ENCODE assay signal across 8 cellular contexts in the genomic region with DNA sequence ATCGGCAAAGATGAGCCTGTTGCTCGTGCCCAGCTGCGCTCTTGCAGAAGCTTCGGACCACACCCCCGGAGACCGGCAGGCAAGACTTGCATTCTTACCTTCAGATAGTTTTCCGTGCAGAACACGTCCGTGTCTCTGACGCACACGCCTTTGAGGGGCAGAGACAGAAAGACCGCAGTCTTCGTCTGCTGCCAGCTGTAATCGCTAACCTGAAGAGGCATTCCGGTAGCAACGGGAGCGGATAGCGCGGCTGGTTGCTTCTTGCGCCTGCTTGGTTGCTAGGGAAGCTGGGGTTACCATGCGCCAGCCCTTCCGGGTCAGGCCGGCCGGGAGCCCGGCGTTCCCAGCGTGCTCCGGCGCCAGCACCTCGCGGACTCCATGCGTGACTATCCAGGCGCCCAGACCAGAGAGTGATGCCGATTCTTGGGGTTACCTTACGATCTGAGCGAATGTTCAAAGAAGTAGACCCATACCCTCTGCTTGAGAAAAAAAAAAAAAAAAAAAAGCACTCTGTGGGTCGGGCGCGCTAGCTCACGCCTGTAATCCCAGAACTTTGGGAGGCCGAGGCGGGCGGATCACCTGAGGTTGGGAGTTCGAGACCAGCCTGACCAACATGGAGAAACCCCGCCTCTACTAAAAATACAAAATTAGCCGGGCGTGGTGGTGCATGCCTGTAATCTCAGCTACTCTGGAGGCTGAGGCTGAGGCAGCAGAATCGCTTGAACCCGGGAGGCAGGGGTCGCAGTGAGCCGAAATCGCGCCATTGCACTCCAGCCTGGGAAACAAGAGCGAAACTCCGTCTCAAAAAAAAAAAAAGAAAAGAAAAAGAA. TPM values are rescaled to one million over a fixed set of nuclear protein-coding genes. Genes with fewer than 3 reads are reported as not detected.
DNase-seq lines count a peak whose midpoint lies in the region; ATAC-seq and TF ChIP-seq lines count a peak whose summit lies in the region.
"Not testable (repeated sequence)": the region's sequence is repeated elsewhere in the genome, so short reads cannot be mapped to it uniquely, and the experiment has no call there.

No MANE protein-coding gene starts in this region.

- not testable (repeated sequence) for H3K4me1 ChIP-seq in endodermal cell (ENCODE audit: control insufficient read depth, insufficient read depth, low read length)

- H3K4me3 ChIP-seq in HL-60 (replicated peaks; ENCODE audit: insufficient read depth, low read length) = peak overlapping the region; percentile 81
- peak overlapping the region; percentile 85 for H3K4me3 ChIP-seq in endodermal cell (ENCODE audit: low read length)

- not testable (repeated sequence) for TF ChIP-seq CTCF in GM20000 (IDR thresholded peaks at IDR 0.05; ENCODE audit: extremely low read depth, missing control alignments); HL-60 (IDR thresholded peaks at IDR 0.05; ENCODE audit: insufficient read depth, low read length); endodermal cell (conservative IDR thresholded peaks at IDR 0.05)

- 9 to 23% methylated on average over 31 to 51 of the region's 55 CpGs for WGBS in endodermal cell (ENCODE audit: insufficient coverage in 1 of 2, insufficient read length in 1 of 2), 2 experiments

- peaks cover 12% of the 10 kb centered on the region for H3K4me1 Mint-ChIP-seq in activated CD8-positive, alpha-beta memory T cell treated with anti-CD3 and anti-CD28 coated beads, Interleukin-2, amount 10 ng/mL, durations not matched to agents 7 days and 5 days
- not testable (repeated sequence) for H3K4me1 Mint-ChIP-seq in endodermal cell

- CTCF ChIA-PET in activated CD8-positive, alpha-beta memory T cell treated with anti-CD3 and anti-CD28 coated beads, Interleukin-2, amount 10 ng/mL, durations not matched to agents 7 days and 5 days (lab: Charles Lee) = interaction anchor here (1.2 kb wide), 1 partner anchor 90 kb away, joined by 3 read pairs; a partner anchor contains a TSS

- H3K27ac ChIP-seq in HL-60 (replicated peaks) = peak overlapping the region; percentile 62
- H3K27ac ChIP-seq in endodermal cell (ENCODE audit: low read depth, low read length) = not testable (repeated sequence)

- H3K27ac Mint-ChIP-seq in activated CD8-positive, alpha-beta memory T cell treated with anti-CD3 and anti-CD28 coated beads, Interleukin-2, amount 10 ng/mL, durations not matched to agents 7 days and 5 days = not testable (repeated sequence)
- peak overlapping the region; percentile 84 for H3K27ac Mint-ChIP-seq in endodermal cell

- DNase-seq in COLO668 (lab: John Stamatoyannopoulos, UW; ENCODE audit: unreplicated experiment) = peak; percentile 86
- DNase-seq in GM20000 (ENCODE audit: low spot score) = peak; percentile 84
- DNase-seq in HL-60 (ENCODE audit: low read depth in 1 of 2, low spot score in 1 of 2) = peak; percentile 81 to 92
- peak; percentile 77 for DNase-seq in NOMO-1 treated with DMSO at 0.1 percent for 48 hours (lab: John Stamatoyannopoulos, UW; ENCODE audit: unreplicated experiment)
- DNase-seq in activated CD8-positive, alpha-beta memory T cell treated with anti-CD3 and anti-CD28 coated beads, Interleukin-2, amount 10 ng/mL, durations not matched to agents 7 days and 5 days = peak; percentile 81
- peak; percentile 95 for DNase-seq in endodermal cell
- DNase-seq in mesenteric fat pad (ENCODE audit: low spot score) = peak; percentile 94
- DNase-seq in stimulated activated CD8-positive, alpha-beta memory T cell treated with anti-CD3 and anti-CD28 coated beads, Interleukin-12 subunit alpha, Interleukin-12 subunit beta, amount 100 ng/mL, for 1 hour (ENCODE audit: low read depth) = peak; percentile 45

- peak overlapping the region; percentile 75 for H3K4me3 Mint-ChIP-seq in activated CD8-positive, alpha-beta memory T cell treated with anti-CD3 and anti-CD28 coated beads, Interleukin-2, amount 10 ng/mL, durations not matched to agents 7 days and 5 days
- H3K4me3 Mint-ChIP-seq in endodermal cell = peak overlapping the region; percentile 89

- not testable (repeated sequence) for H3K36me3 ChIP-seq in endodermal cell (ENCODE audit: control insufficient read depth, insufficient read depth, low read length)

- H3K9me3 ChIP-seq in endodermal cell (ENCODE audit: control insufficient read depth, low read length) = not testable (repeated sequence)

- not testable (repeated sequence) for H3K36me3 Mint-ChIP-seq in activated CD8-positive, alpha-beta memory T cell treated with anti-CD3 and anti-CD28 coated beads, Interleukin-2, amount 10 ng/mL, durations not matched to agents 7 days and 5 days; endodermal cell (ENCODE audit: low read depth)

- peak overlapping the region; percentile 52 for H3K9ac ChIP-seq in endodermal cell (ENCODE audit: extremely low read depth, low read length, poor library complexity, severe bottlenecking)

- not testable (repeated sequence) for H3K9me3 Mint-ChIP-seq in activated CD8-positive, alpha-beta memory T cell treated with anti-CD3 and anti-CD28 coated beads, Interleukin-2, amount 10 ng/mL, durations not matched to agents 7 days and 5 days (ENCODE audit: low read depth); endodermal cell

- ATAC-seq in activated CD8-positive, alpha-beta memory T cell treated with anti-CD3 and anti-CD28 coated beads, Interleukin-2, amount 10 ng/mL, durations not matched to agents 7 days and 5 days = peak; percentile 96

- H3K27me3 ChIP-seq in HL-60 (ENCODE audit: insufficient read depth, poor library complexity, severe bottlenecking); endodermal cell (ENCODE audit: control insufficient read depth, insufficient read depth, low read length, poor library complexity, severe bottlenecking): not testable (repeated sequence)

- peaks cover 12% of the 10 kb centered on the region for H3K27me3 Mint-ChIP-seq in activated CD8-positive, alpha-beta memory T cell treated with anti-CD3 and anti-CD28 coated beads, Interleukin-2, amount 10 ng/mL, durations not matched to agents 7 days and 5 days
- peaks cover 12% of the 10 kb centered on the region for H3K27me3 Mint-ChIP-seq in endodermal cell (ENCODE audit: insufficient read depth)

RNA-seq across cellular contexts. Expression of a gene that starts 9.7 kb away (rescaled TPM):
- total RNA-seq in activated CD8-positive, alpha-beta memory T cell treated with anti-CD3 and anti-CD28 coated beads, Interleukin-2, amount 10 ng/mL, durations not matched to agents 7 days and 5 days = not detected
- total RNA-seq in endodermal cell (1 to 10 TPM; 4.6 to 7.2 TPM), mesenteric fat pad (0.67 TPM)
- polyA plus RNA-seq in endodermal cell (2013, experiment 1 of 2) = 5.5 TPM
- polyA plus RNA-seq in endodermal cell (2013, experiment 2 of 2) = 4.9 TPM

Comparison
In these comparisons a context has a peak if more than half of its experiments do, and no peak if none do; other contexts are left out.
1. DNase-seq: peak in every context shown above with its lines; median percentile 95 in endodermal cell; 94 in mesenteric fat pad; 86 in HL-60; 86 in COLO668; 84 in GM20000; 81 in activated CD8-positive, alpha-beta memory T cell treated with anti-CD3 and anti-CD28 coated beads, Interleukin-2, amount 10 ng/mL, durations not matched to agents 7 days and 5 days; 77 in NOMO-1 treated with DMSO at 0.1 percent for 48 hours; 45 in stimulated activated CD8-positive, alpha-beta memory T cell treated with anti-CD3 and anti-CD28 coated beads, Interleukin-12 subunit alpha, Interleukin-12 subunit beta, amount 100 ng/mL, for 1 hour.